ENCODE assay signal across 23 cellular contexts in the genomic region with DNA sequence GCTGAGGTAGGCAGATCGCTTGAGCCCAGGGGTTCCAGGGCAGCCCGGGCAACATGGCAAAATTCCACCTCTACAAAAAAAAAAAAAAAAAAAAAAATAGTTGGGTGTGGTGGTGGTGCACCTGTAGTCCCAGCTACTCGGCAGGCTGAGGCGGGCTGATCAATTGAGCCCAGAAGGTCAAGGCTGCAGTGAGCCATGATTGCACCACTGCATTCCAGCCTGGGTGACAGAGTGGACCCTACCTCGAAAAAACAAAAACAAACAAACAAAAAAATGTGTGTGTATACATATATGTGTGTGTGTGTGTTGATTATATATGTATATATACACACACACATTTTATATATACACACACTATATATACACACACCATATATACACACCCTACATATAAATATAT. TPM values are rescaled to one million over a fixed set of nuclear protein-coding genes. Genes with fewer than 3 reads are reported as not detected.
"Had no signal": no experiment of that assay in that cellular context is flagged by ENCODE, and none has a peak within 500 bp of the region (broad histone marks: within the 10 kb centered on the region; RNA-seq: fewer than 3 reads in every experiment).

No MANE protein-coding gene starts in this region.

- H3K4me1 ChIP-seq: SJSA1 had no signal

- H3K4me3 ChIP-seq: SJSA1, SK-N-MC had no signal

- DNase-seq: Karpas-422, MG63, NCI-H1092 treated with DMSO at 0.1 percent for 48 hours, NCI-H1436, NCI-H187, NCI-H2029, NCI-H2081 treated with DMSO at 0.1 percent for 48 hours, NCI-H2171, NCI-H226, NCI-H446, NCI-H510A, NCI-H524 treated with DMSO at 0.1 percent for 48 hours, NCI-H69, NCI-H774, PC-3, Right ventricle myocardium superior, SIG-M5, SW 1271 had no signal

- H3K27me3 ChIP-seq: MG63, SJSA1 had no signal

- ATAC-seq: Panc1, PC-3 had no signal

- H3K9me3 ChIP-seq: MG63, SJSA1 had no signal

- H3K27ac ChIP-seq: HL-60, SJSA1, SK-N-MC had no signal

- H3K36me3 ChIP-seq: MG63, SJSA1 had no signal

RNA-seq across cellular contexts. Expression of gene TBC1D3K, which starts 39.1 kb away (rescaled TPM):
- total RNA-seq: OCI-LY7, PC-3, Right ventricle myocardium superior, SJSA1 had no signal
